11 cellular contexts compared by ENCODE assay signal in genomic region chr19:4130635-4131438, GRCh38. TPM values are rescaled to one million over a fixed set of nuclear protein-coding genes. Genes with fewer than 3 reads are reported as not detected.
DNase-seq lines count a peak whose midpoint lies in the region; ATAC-seq and TF ChIP-seq lines count a peak whose summit lies in the region.
"Had no signal": no experiment of that assay in that cellular context is flagged by ENCODE, and none has a peak within 500 bp of the region (broad histone marks: within the 10 kb centered on the region; RNA-seq: fewer than 3 reads in every experiment).

No MANE protein-coding gene starts in this region.

- H2AK5ac ChIP-seq in IMR-90 (ENCODE audit: low read depth, low read length) = peak overlapping the region; percentile 77; the same call in 1 of the 2 replicates
- no peak overlapping the region for H2AK5ac ChIP-seq in mesenchymal stem cell (ENCODE audit: low read length, severe bottlenecking)

- no peak for TF ChIP-seq POLR2A in IMR-90 (IDR thresholded peaks at IDR 0.05; ENCODE audit: low read depth, low read length)

- H4K8ac ChIP-seq in IMR-90 (ENCODE audit: low read depth in 2 of 2, low read length in 2 of 2) (peak overlapping the region in 1 of 2 experiments; percentile 81; a peak in 2 of 4 replicates), mesenchymal stem cell (ENCODE audit: low read length) (peak overlapping the region; percentile 15)

- no peaks in the 10 kb centered on the region for H3K4me1 Mint-ChIP-seq in activated naive CD4-positive, alpha-beta T cell treated with anti-CD3 and anti-CD28 coated beads for 36 hours (ENCODE audit: low read depth)

- no peaks in the 10 kb centered on the region for H3K27me3 Mint-ChIP-seq in activated naive CD4-positive, alpha-beta T cell treated with anti-CD3 and anti-CD28 coated beads for 36 hours (ENCODE audit: low read depth)

- H3K9me3 ChIP-seq in IMR-90 (ENCODE audit: control insufficient read depth, insufficient read depth, low read length) (no peaks in the 10 kb centered on the region), mesenchymal stem cell (ENCODE audit: control insufficient read depth, low read length) (no peaks in the 10 kb centered on the region)

- peak overlapping the region; percentile 81 for H2AFZ ChIP-seq in IMR-90 (replicated peaks; ENCODE audit: low read length, poor library complexity)
- H2AFZ ChIP-seq in mesenchymal stem cell (ENCODE audit: low read depth, low read length) = no peak overlapping the region

- H4K91ac ChIP-seq in IMR-90 (ENCODE audit: insufficient read depth, low read depth, low read length) = peak overlapping the region; percentile 76
- H4K91ac ChIP-seq in mesenchymal stem cell (ENCODE audit: low read length) = no peak overlapping the region

- no peak for TF ChIP-seq RAD21 in IMR-90 (IDR thresholded peaks at IDR 0.05; ENCODE audit: low read length)

- H3K4me3 Mint-ChIP-seq in activated naive CD4-positive, alpha-beta T cell treated with anti-CD3 and anti-CD28 coated beads for 36 hours = no peak overlapping the region

- H2BK120ac ChIP-seq in IMR-90 (ENCODE audit: low read depth, low read length) (peak overlapping the region; percentile 92), mesenchymal stem cell (ENCODE audit: low read depth, low read length) (no peak overlapping the region)

- CTCF ChIA-PET in IMR-90 (lab: Yijun Ruan, JAX) = interaction anchor here (1.4 kb wide), 1 partner anchor 9 kb away, joined by 6 read pairs; no protein-coding TSS in a partner anchor
- CTCF ChIA-PET in activated naive CD4-positive, alpha-beta T cell treated with anti-CD3 and anti-CD28 coated beads for 36 hours (lab: Charles Lee) = interaction anchor here (1.0 kb wide), 1 partner anchor 9 kb away, joined by 3 read pairs; no protein-coding TSS in a partner anchor

- BruUV-seq in IMR-90 (replicated peaks; lab: Mats Ljungman, UMichigan) = no TSS peak

- no peaks in the 10 kb centered on the region for H3K79me1 ChIP-seq in IMR-90 (ENCODE audit: low read depth in 1 of 2, low read length in 2 of 2)
- H3K79me1 ChIP-seq in mesenchymal stem cell (replicated peaks; ENCODE audit: low read length, poor library complexity, severe bottlenecking) = no peaks in the 10 kb centered on the region

- no peaks in the 10 kb centered on the region for H3K36me3 ChIP-seq in IMR-90 (ENCODE audit: control insufficient read depth, insufficient read depth, low read length)
- no peaks in the 10 kb centered on the region for H3K36me3 ChIP-seq in mesenchymal stem cell (ENCODE audit: control insufficient read depth in 1 of 2, insufficient read depth in 2 of 2, low read depth in 1 of 2, low read length in 2 of 2)

- H3K9me3 Mint-ChIP-seq in activated naive CD4-positive, alpha-beta T cell treated with anti-CD3 and anti-CD28 coated beads for 36 hours = no peaks in the 10 kb centered on the region

- H3K27ac Mint-ChIP-seq in activated naive CD4-positive, alpha-beta T cell treated with anti-CD3 and anti-CD28 coated beads for 36 hours = no peak overlapping the region

- H3K4me1 ChIP-seq in IMR-90 (ENCODE audit: control insufficient read depth, insufficient read depth, low read length) (peaks cover 6% of the 10 kb centered on the region), mesenchymal stem cell (ENCODE audit: control insufficient read depth, insufficient read depth, low read depth, low read length) (peaks cover 6% of the 10 kb centered on the region)

- no peaks in the 10 kb centered on the region for H3K36me3 Mint-ChIP-seq in activated naive CD4-positive, alpha-beta T cell treated with anti-CD3 and anti-CD28 coated beads for 36 hours (ENCODE audit: low read depth)

- peak overlapping the region; percentile 4; the same call in 1 of the 2 replicates for H4K5ac ChIP-seq in IMR-90 (ENCODE audit: low read depth, low read length)

- H3K9ac ChIP-seq in IMR-90 (ENCODE audit: low read depth, low read length) (no peak overlapping the region), mesenchymal stem cell (ENCODE audit: low read length) (peak overlapping the region; percentile 78)

- DNase-seq in AG08396 (ENCODE audit: low spot score) (peak; percentile 71), IMR-90 (peak; percentile 90), cardiac fibroblast (ENCODE audit: low read depth in 2 of 2) (peak; percentile 74 to 90), mesenchymal stem cell (peak; percentile 91), DMS114 treated with DMSO at 0.1 percent for 48 hours (lab: John Stamatoyannopoulos, UW; ENCODE audit: unreplicated experiment) (no peak)
- DNase-seq in activated naive CD4-positive, alpha-beta T cell treated with anti-CD3 and anti-CD28 coated beads for 36 hours = no peak
- no peak for DNase-seq in stimulated activated CD4-positive, alpha-beta T cell treated with anti-CD3 and anti-CD28 coated beads, Interleukin-1b, Interleukin-23, amount 100 ng/mL, for 48 hours
- DNase-seq: DMS153, NCI-H187 treated with DMSO at 0.1 percent for 48 hours had no signal

- H3K23ac ChIP-seq in IMR-90 (ENCODE audit: low read depth, low read length) (peak overlapping the region; percentile 86), mesenchymal stem cell (ENCODE audit: low read length in 2 of 2) (no peak overlapping the region)

- H3K27ac ChIP-seq in IMR-90 (ENCODE audit: insufficient read depth, low read length) (peak overlapping the region; percentile 63; the same call in 1 of the 2 replicates), mesenchymal stem cell (ENCODE audit: low read length, poor library complexity, severe bottlenecking) (peak overlapping the region; percentile 93)

- no peak overlapping the region for H3K4me3 ChIP-seq in IMR-90 (ENCODE audit: insufficient read depth, low read depth, low read length)
- no peak overlapping the region for H3K4me3 ChIP-seq in cardiac fibroblast (replicated peaks in 1 of 2; ENCODE audit: low read depth in 2 of 2, low read length in 2 of 2)
- H3K4me3 ChIP-seq in mesenchymal stem cell (ENCODE audit: insufficient read depth in 1 of 2, low read depth in 1 of 2, low read length in 2 of 2) = no peak overlapping the region

- H2BK5ac ChIP-seq in IMR-90 (ENCODE audit: low read depth, low read length, poor library complexity, severe bottlenecking) (peak overlapping the region; percentile 89), mesenchymal stem cell (ENCODE audit: low read depth, low read length, poor library complexity, severe bottlenecking) (no peak overlapping the region)

- POLR2A ChIA-PET in IMR-90 (lab: Charles Lee; ENCODE audit: unreplicated experiment) = interaction anchor here (0.6 kb wide), 1 partner anchor 13 kb away, joined by 3 read pairs; no protein-coding TSS in a partner anchor

- intact Hi-C loops in IMR-90 (cut with micrococcal nuclease) = no loop called here
- intact Hi-C loops in activated naive CD4-positive, alpha-beta T cell treated with anti-CD3 and anti-CD28 coated beads for 36 hours (cut with micrococcal nuclease) = no loop called here

- TF ChIP-seq CTCF in IMR-90 (conservative IDR thresholded peaks at IDR 0.05; ENCODE audit: low read depth, low read length) (no peak), cardiac fibroblast (IDR thresholded peaks at IDR 0.05; ENCODE audit: low read depth, low read length) (no peak)

- H3K4ac ChIP-seq in IMR-90 (ENCODE audit: low read depth, low read length) (peak overlapping the region; percentile 80), mesenchymal stem cell (ENCODE audit: low read depth in 1 of 2, low read length in 2 of 2) (no peak overlapping the region)

- peak overlapping the region; percentile 99; the same call in 2 of the 3 replicates for H2BK15ac ChIP-seq in IMR-90 (ENCODE audit: low read depth, low read length)
- no peak overlapping the region for H2BK15ac ChIP-seq in mesenchymal stem cell (ENCODE audit: low read depth, poor library complexity, severe bottlenecking)

- WGBS in IMR-90 (ENCODE audit: extremely low coverage in 2 of 2, insufficient read length in 1 of 2), 2 experiments = 36% methylated on average over 4 of the region's 10 CpGs; no CpG with 5 or more reads in 1 of the 2 experiments
- WGBS in mesenchymal stem cell = 38% methylated on average over 8 of the region's 10 CpGs

- no peak overlapping the region for H2BK12ac ChIP-seq in mesenchymal stem cell (ENCODE audit: low read length in 2 of 2)

- no peaks in the 10 kb centered on the region for H4K20me1 ChIP-seq in IMR-90 (ENCODE audit: insufficient read depth, low read length)

- H3K18ac ChIP-seq in IMR-90 (ENCODE audit: low read depth, low read length) (peak overlapping the region; percentile 48), mesenchymal stem cell (ENCODE audit: low read depth in 1 of 2, low read length in 2 of 2) (peak overlapping the region; percentile 37 to 43)

- H2BK20ac ChIP-seq in IMR-90 (ENCODE audit: low read depth, low read length) = peak overlapping the region; percentile 83

- dilution Hi-C loops in IMR-90 (cut with HindIII; ENCODE audit: low sequenced_read_pairs, unreplicated experiment) = no loop called here

- peak overlapping the region; percentile 38; the same call in 1 of the 2 replicates for H3K56ac ChIP-seq in IMR-90 (ENCODE audit: extremely low read depth, insufficient read depth, low read length)

- peak overlapping the region; percentile 20 for H3K14ac ChIP-seq in IMR-90 (replicated peaks; ENCODE audit: low read depth, low read length)
- H3K14ac ChIP-seq in mesenchymal stem cell (ENCODE audit: low read length in 2 of 2) = no peak overlapping the region

- peak overlapping the region; percentile 5 for H2AK9ac ChIP-seq in IMR-90 (replicated peaks; ENCODE audit: low read depth, low read length, poor library complexity)

- in situ Hi-C loops in IMR-90 (cut with MboI; ENCODE audit: low sequenced_read_pairs) = no loop called here

- peak; percentile 93 for ATAC-seq in IMR-90 (ENCODE audit: low read depth)
- no peak for ATAC-seq in GM21390 (IDR thresholded peaks at IDR 0.05; ENCODE audit: unreplicated experiment)

- H3K4me2 ChIP-seq in IMR-90 (ENCODE audit: low read depth, low read length) (peak overlapping the region; percentile 26), mesenchymal stem cell (ENCODE audit: low read length, poor library complexity, severe bottlenecking) (peak overlapping the region; percentile 10)

- H3K27me3 ChIP-seq in IMR-90 (ENCODE audit: control insufficient read depth, insufficient read depth, low read length) (no peaks in the 10 kb centered on the region), mesenchymal stem cell (ENCODE audit: control insufficient read depth in 1 of 2, insufficient read depth in 1 of 2, low read length in 2 of 2) (no peaks in the 10 kb centered on the region)

- H3K9me1 ChIP-seq in IMR-90 (ENCODE audit: insufficient read depth, low read length) = 0 out of 2 replicates have a peak, but pooled peaks cover 4% of the 10 kb centered on the region

RNA-seq across cellular contexts. Expression of gene MAP2K2, which starts 6.9 kb away (rescaled TPM):
- 107 and 115 TPM in 2 replicates for total RNA-seq in IMR-90 (2012; rRNA removed)
- 151 and 196 TPM in 2 replicates for polyA plus RNA-seq in IMR-90 (2012; rRNA removed)
- 175 and 201 TPM in 2 replicates for polyA plus RNA-seq in IMR-90 (2012; cell fraction: cytosol; rRNA removed)
- polyA plus RNA-seq in IMR-90 (2012; cell fraction: nucleus; rRNA removed; ENCODE audit: low replicate concordance) = 144 and 291 TPM in 2 replicates
- polyA plus RNA-seq in mesenchymal stem cell (2013, experiment 1 of 2) = 184 TPM
- polyA plus RNA-seq in mesenchymal stem cell (2013, experiment 2 of 2) = 179 TPM
- total RNA-seq in activated naive CD4-positive, alpha-beta T cell treated with anti-CD3 and anti-CD28 coated beads for 36 hours = 100 to 1,000 TPM; 101 to 103 TPM

RNA-seq across cellular contexts. Expression of gene CREB3L3, which starts 22.6 kb away (rescaled TPM):
- total RNA-seq in IMR-90 (2012; rRNA removed) = not detected in 2 replicates
- not detected in 2 replicates for polyA plus RNA-seq in IMR-90 (2012; rRNA removed)
- polyA plus RNA-seq in IMR-90 (2012; cell fraction: cytosol; rRNA removed) = not detected in 2 replicates
- polyA plus RNA-seq in IMR-90 (2012; cell fraction: nucleus; rRNA removed; ENCODE audit: low replicate concordance) = not detected in 2 replicates
- polyA plus RNA-seq in mesenchymal stem cell (2013, experiment 1 of 2) = 0.03 TPM
- 0.05 TPM for polyA plus RNA-seq in mesenchymal stem cell (2013, experiment 2 of 2)
- total RNA-seq in activated naive CD4-positive, alpha-beta T cell treated with anti-CD3 and anti-CD28 coated beads for 36 hours = not detected
- total RNA-seq: temporal lobe had no signal

RNA-seq across cellular contexts. Expression of gene SIRT6, which starts 51.5 kb away (rescaled TPM):
- total RNA-seq in IMR-90 (2012; rRNA removed) = 3.9 and 6.1 TPM in 2 replicates
- polyA plus RNA-seq in IMR-90 (2012; rRNA removed) = 25.3 and 31.6 TPM in 2 replicates
- polyA plus RNA-seq in IMR-90 (2012; cell fraction: cytosol; rRNA removed) = 18.1 and 26.8 TPM in 2 replicates
- polyA plus RNA-seq in IMR-90 (2012; cell fraction: nucleus; rRNA removed; ENCODE audit: low replicate concordance) = 58.7 and 204 TPM in 2 replicates
- 16.5 TPM for polyA plus RNA-seq in mesenchymal stem cell (2013, experiment 1 of 2)
- 16.2 TPM for polyA plus RNA-seq in mesenchymal stem cell (2013, experiment 2 of 2)
- total RNA-seq in activated naive CD4-positive, alpha-beta T cell treated with anti-CD3 and anti-CD28 coated beads for 36 hours = 10 to 100 TPM; 20.0 to 20.1 TPM

RNA-seq across cellular contexts. Expression of gene ANKRD24, which starts 51.7 kb away (rescaled TPM):
- 0.18 and 0.28 TPM in 2 replicates for total RNA-seq in IMR-90 (2012; rRNA removed)
- 0.21 and 0.29 TPM in 2 replicates for polyA plus RNA-seq in IMR-90 (2012; rRNA removed)
- polyA plus RNA-seq in IMR-90 (2012; cell fraction: cytosol; rRNA removed) = 0.36 and 0.49 TPM in 2 replicates
- 2.2 and 2.3 TPM in 2 replicates for polyA plus RNA-seq in IMR-90 (2012; cell fraction: nucleus; rRNA removed; ENCODE audit: low replicate concordance)
- 0.12 TPM for polyA plus RNA-seq in mesenchymal stem cell (2013, experiment 1 of 2)
- 0.14 TPM for polyA plus RNA-seq in mesenchymal stem cell (2013, experiment 2 of 2)
- total RNA-seq in activated naive CD4-positive, alpha-beta T cell treated with anti-CD3 and anti-CD28 coated beads for 36 hours = 1 to 10 TPM; 2.5 to 2.6 TPM

Comparison
In these comparisons a context has a peak if more than half of its experiments do, and no peak if none do; other contexts are left out.
1. DNase-seq: peak in AG08396 (single experiment), IMR-90 (single experiment), cardiac fibroblast (2 of 2) and mesenchymal stem cell (single experiment); none in DMS114 treated with DMSO at 0.1 percent for 48 hours (single experiment), activated naive CD4-positive, alpha-beta T cell treated with anti-CD3 and anti-CD28 coated beads for 36 hours (single experiment) and stimulated activated CD4-positive, alpha-beta T cell treated with anti-CD3 and anti-CD28 coated beads, Interleukin-1b, Interleukin-23, amount 100 ng/mL, for 48 hours (single experiment).